38 cellular contexts compared by ENCODE assay signal in genomic region chr21:41709166-41709565, GRCh38. TPM values are rescaled to one million over a fixed set of nuclear protein-coding genes. Genes with fewer than 3 reads are reported as not detected.
"Had no signal": no experiment of that assay in that cellular context is flagged by ENCODE, and none has a peak within 500 bp of the region (broad histone marks: within the 10 kb centered on the region; RNA-seq: fewer than 3 reads in every experiment).

No MANE protein-coding gene starts in this region.

- H3K27ac Mint-ChIP-seq: activated B cell treated with CpG ODN at 0.5 μM for 24 hours; activated CD4-positive, alpha-beta memory T cell treated with anti-CD3 and anti-CD28 coated beads for 36 hours; activated CD4-positive, alpha-beta T cell treated with anti-CD3 and anti-CD28 coated beads, Interleukin-2, amount 10 ng/mL, durations not matched to agents 24 days and 14 days; activated CD8-positive, alpha-beta T cell treated with anti-CD3 and anti-CD28 coated beads for 36 hours; activated naive CD4-positive, alpha-beta T cell treated with anti-CD3 and anti-CD28 coated beads for 36 hours; activated naive CD4-positive, alpha-beta T cell treated with anti-CD3 and anti-CD28 coated beads, Interleukin-2, amount 50 U/mL, for 72 hours; activated naive CD8-positive, alpha-beta T cell treated with anti-CD3 and anti-CD28 coated beads for 36 hours; activated T-cell treated with anti-CD3 and anti-CD28 coated beads, Interleukin-2, amount 50 U/mL, for 72 hours; activated T-helper 1 cell treated with anti-CD3 and anti-CD28 coated beads, Interleukin-12 subunit alpha, Interleukin-12 subunit beta, Interleukin-2, Interleukin-4 antibody, amounts not matched to agents 30 ng/mL and 10 ng/mL and 1 ng/mL, durations not matched to agents 14 hours and 24 hours and 36 hours; activated T-helper 17 cell treated with anti-CD3 and anti-CD28 coated beads, Interleukin-2, amount 50 U/mL, for 72 hours; T-helper 17 cell had no signal

- H3K36me3 Mint-ChIP-seq: activated naive CD4-positive, alpha-beta T cell treated with anti-CD3 and anti-CD28 coated beads, Interleukin-2, amount 50 U/mL, for 72 hours; activated naive CD8-positive, alpha-beta T cell treated with anti-CD3 and anti-CD28 coated beads for 36 hours had no signal

- H3K9me3 Mint-ChIP-seq: activated CD4-positive, alpha-beta T cell treated with anti-CD3 and anti-CD28 coated beads, Interleukin-2, amount 10 ng/mL, durations not matched to agents 24 days and 14 days had no signal

- H3K4me1 ChIP-seq: adrenal gland had no signal

- H3K4me3 Mint-ChIP-seq: activated B cell treated with CpG ODN at 0.5 μM for 24 hours; activated CD4-positive, alpha-beta memory T cell treated with anti-CD3 and anti-CD28 coated beads for 36 hours; activated CD4-positive, alpha-beta T cell treated with anti-CD3 and anti-CD28 coated beads, Interleukin-2, amount 10 ng/mL, durations not matched to agents 24 days and 14 days; activated CD8-positive, alpha-beta T cell treated with anti-CD3 and anti-CD28 coated beads for 36 hours; activated naive CD4-positive, alpha-beta T cell treated with anti-CD3 and anti-CD28 coated beads for 36 hours; activated naive CD8-positive, alpha-beta T cell treated with anti-CD3 and anti-CD28 coated beads for 36 hours; activated T-cell treated with anti-CD3 and anti-CD28 coated beads, Interleukin-2, amount 50 U/mL, for 4 hours; activated T-cell treated with anti-CD3 and anti-CD28 coated beads, Interleukin-2, amount 50 U/mL, for 72 hours; activated T-helper 1 cell treated with anti-CD3 and anti-CD28 coated beads, Interleukin-12 subunit alpha, Interleukin-12 subunit beta, Interleukin-2, Interleukin-4 antibody, amounts not matched to agents 30 ng/mL and 10 ng/mL and 1 ng/mL, durations not matched to agents 14 hours and 24 hours and 36 hours; activated T-helper 17 cell treated with anti-CD3 and anti-CD28 coated beads, Interleukin-2, amount 50 U/mL, for 72 hours; central memory CD8-positive, alpha-beta T cell; T-helper 17 cell had no signal

- H3K27ac ChIP-seq: adrenal gland, body of pancreas, cardiac muscle cell, colonic mucosa, VCaP had no signal

- H3K4me1 Mint-ChIP-seq: activated B cell treated with CpG ODN at 0.5 μM for 24 hours; central memory CD8-positive, alpha-beta T cell; T-helper 17 cell had no signal

- ATAC-seq: activated CD8-positive, alpha-beta T cell treated with anti-CD3 and anti-CD28 coated beads for 36 hours; activated naive CD4-positive, alpha-beta T cell treated with anti-CD3 and anti-CD28 coated beads, Interleukin-2, amount 50 U/mL, for 72 hours; activated T-cell treated with anti-CD3 and anti-CD28 coated beads, Interleukin-2, amount 50 U/mL, for 4 hours; activated T-cell treated with anti-CD3 and anti-CD28 coated beads, Interleukin-2, amount 50 U/mL, for 72 hours; activated T-helper 17 cell treated with anti-CD3 and anti-CD28 coated beads, Interleukin-2, amount 50 U/mL, for 72 hours; body of pancreas; T-helper 17 cell had no signal

- H3K36me3 ChIP-seq: adrenal gland, cardiac muscle cell, colonic mucosa had no signal

- DNase-seq: activated B cell treated with CpG ODN at 0.5 μM for 24 hours; activated CD4-positive, alpha-beta memory T cell treated with anti-CD3 and anti-CD28 coated beads for 36 hours; activated CD4-positive, alpha-beta T cell treated with anti-CD3 and anti-CD28 coated beads for 4 hours; activated CD4-positive, alpha-beta T cell treated with anti-CD3 and anti-CD28 coated beads, Interleukin-2, amount 10 ng/mL, durations not matched to agents 24 days and 14 days; activated CD4-positive, alpha-beta T cell treated with anti-CD3 and anti-CD28 coated beads, Interleukin-2, amount 50 U/mL, for 1 hour; activated CD4-positive, alpha-beta T cell treated with anti-CD3 and anti-CD28 coated beads, Interleukin-2, amount 50 U/mL, for 4 hours; activated CD4-positive, CD25-positive, alpha-beta regulatory T cell treated with anti-CD3 and anti-CD28 coated beads, Interleukin-2, amount 50 U/mL, for 72 hours; activated CD8-positive, alpha-beta memory T cell treated with anti-CD3 and anti-CD28 coated beads, Interleukin-2, amount 50 U/mL, for 4 hours; activated CD8-positive, alpha-beta T cell treated with anti-CD3 and anti-CD28 coated beads for 36 hours; activated effector memory CD4-positive, alpha-beta T cell treated with anti-CD3 and anti-CD28 coated beads, Interleukin-2, amount 50 U/mL, for 16 hours; activated gamma-delta T cell treated with Interleukin-2 at 50 U/mL for 16 hours; activated naive CD4-positive, alpha-beta T cell; activated naive CD4-positive, alpha-beta T cell treated with anti-CD3 and anti-CD28 coated beads for 36 hours; activated naive CD4-positive, alpha-beta T cell treated with anti-CD3 and anti-CD28 coated beads, Interleukin-2, amount 50 U/mL, for 16 hours; activated naive CD8-positive, alpha-beta T cell treated with anti-CD3 and anti-CD28 coated beads for 36 hours; activated T-cell treated with anti-CD3 and anti-CD28 coated beads for 4 hours; activated T-cell treated with anti-CD3 and anti-CD28 coated beads, Interleukin-2, amount 50 U/mL, for 1 hour; activated T-cell treated with anti-CD3 and anti-CD28 coated beads, Interleukin-2, amount 50 U/mL, for 4 hours; activated T-cell treated with anti-CD3 and anti-CD28 coated beads, Interleukin-2, amount 50 U/mL, for 72 hours; adrenal gland; amniotic stem cell; aorta; body of pancreas; caudate nucleus; cerebellar nuclear complex; colonic mucosa; T-helper 17 cell; T1000 had no signal

- FAIRE-seq: astrocyte, bronchial epithelial cell, TTC549 had no signal

- H3K9me3 ChIP-seq: adrenal gland, body of pancreas, colonic mucosa had no signal

- H3K27me3 ChIP-seq: body of pancreas, cardiac muscle cell, colonic mucosa had no signal

- H3K4me3 ChIP-seq: adrenal gland, body of pancreas, cardiac muscle cell, colonic mucosa had no signal

RNA-seq across cellular contexts. Expression of gene RIPK4, which starts 57.7 kb away (rescaled TPM):
- total RNA-seq: activated CD4-positive, alpha-beta T cell treated with anti-CD3 and anti-CD28 coated beads, Interleukin-2, amount 10 ng/mL, durations not matched to agents 24 days and 14 days; activated T-helper 1 cell treated with anti-CD3 and anti-CD28 coated beads, Interleukin-12 subunit alpha, Interleukin-12 subunit beta, Interleukin-2, Interleukin-4 antibody, amounts not matched to agents 30 ng/mL and 10 ng/mL and 1 ng/mL, durations not matched to agents 14 hours and 24 hours and 36 hours; T-helper 2 cell treated with Interferon-gamma antibody and Interleukin-4, amounts not matched to agents 100 ng/mL and 5 ng/mL, for 36 hours had no signal
